Comparison of ENCODE assay signal across 11 cellular contexts in genomic region chr19:6800160-6800790, GRCh38. TPM values are rescaled to one million over a fixed set of nuclear protein-coding genes. Genes with fewer than 3 reads are reported as not detected.
DNase-seq lines count a peak whose midpoint lies in the region; ATAC-seq and TF ChIP-seq lines count a peak whose summit lies in the region.
"Not testable (repeated sequence)": the region's sequence is repeated elsewhere in the genome, so short reads cannot be mapped to it uniquely, and the experiment has no call there.
"Had no signal": no experiment of that assay in that cellular context is flagged by ENCODE, and none has a peak within 500 bp of the region (broad histone marks: within the 10 kb centered on the region; RNA-seq: fewer than 3 reads in every experiment).

No MANE protein-coding gene starts in this region.

- H3T11ph ChIP-seq in H9 (ENCODE audit: low read length) = not testable (repeated sequence)

- H3K9me3 ChIP-seq in CD4-positive, CD25-positive, alpha-beta regulatory T cell (ENCODE audit: control insufficient read depth in 2 of 2, low read length in 2 of 2); H9 (ENCODE audit: control insufficient read depth, low read depth, low read length); PC-9 (ENCODE audit: insufficient read depth, low read depth); effector memory CD4-positive, alpha-beta T cell (ENCODE audit: control insufficient read depth, low read length): not testable (repeated sequence)

- H4K8ac ChIP-seq in H9 (replicated peaks; ENCODE audit: insufficient read length, low read depth, low read length) = not testable (repeated sequence)

- intact Hi-C loops in PC-9 (cut with micrococcal nuclease; ENCODE audit: unreplicated experiment) = loop anchor here (2.0 kb wide), 1 partner anchor 29 kb away; no protein-coding TSS in a partner anchor

- H2AK5ac ChIP-seq in H9 (ENCODE audit: insufficient read length, low read length) = not testable (repeated sequence)

- H3K4me1 ChIP-seq in CD4-positive, CD25-positive, alpha-beta regulatory T cell (ENCODE audit: control insufficient read depth, insufficient read depth, low read length, poor library complexity, severe bottlenecking) = peaks cover 45% of the 10 kb centered on the region
- not testable (repeated sequence) for H3K4me1 ChIP-seq in H9 (ENCODE audit: insufficient read depth, low read length)
- peaks cover 24% of the 10 kb centered on the region for H3K4me1 ChIP-seq in PC-9 (replicated peaks; ENCODE audit: insufficient read depth)
- peaks cover 28% of the 10 kb centered on the region for H3K4me1 ChIP-seq in effector memory CD4-positive, alpha-beta T cell (ENCODE audit: control insufficient read depth, insufficient read depth, low read length, poor library complexity, severe bottlenecking)

- H4K91ac ChIP-seq in H9 (ENCODE audit: insufficient read length, low read depth, low read length) = not testable (repeated sequence)

- not testable (repeated sequence) for TF ChIP-seq CTCF in H9 (conservative IDR thresholded peaks at IDR 0.05); PC-9 (conservative IDR thresholded peaks at IDR 0.05)

- peaks cover 28% of the 10 kb centered on the region; the same call in 1 of the 2 replicates for H3F3A ChIP-seq in PC-9 (ENCODE audit: insufficient read depth, low read depth)

- H2BK120ac ChIP-seq in H9 (ENCODE audit: low read depth, low read length, poor library complexity, severe bottlenecking) = not testable (repeated sequence)

- peaks cover 14% of the 10 kb centered on the region for H3K36me3 Mint-ChIP-seq in CD4-positive, CD25-positive, alpha-beta regulatory T cell
- not testable (repeated sequence) for H3K36me3 Mint-ChIP-seq in H9 (ENCODE audit: insufficient read depth in 1 of 3, low read depth in 3 of 3); natural killer cell treated with Interleukin-12 subunit alpha and Interleukin-12 subunit beta and Interleukin-15 and Interleukin-18, amount 100 ng/mL, for 72 hours
- H3K36me3 Mint-ChIP-seq in activated CD4-positive, alpha-beta T cell treated with anti-CD3 and anti-CD28 coated beads, Interleukin-2, amount 10 ng/mL, durations not matched to agents 7 days and 5 days (ENCODE audit: low read depth) = peaks cover 45% of the 10 kb centered on the region
- H3K36me3 Mint-ChIP-seq in activated naive CD4-positive, alpha-beta T cell treated with anti-CD3 and anti-CD28 coated beads, Interleukin-2, amount 10 ng/mL, durations not matched to agents 7 days and 5 days = peaks cover 43% of the 10 kb centered on the region

- POLR2A ChIA-PET in PC-9 (lab: Charles Lee; ENCODE audit: unreplicated experiment) = interaction anchor here (0.5 to 1.1 kb wide), 8 partner anchors 12 to 1105 kb away, joined by 3 to 15 read pairs (median 4); partner anchors contain the start of genes ALKBH7, GPR108 and SH2D3A
- POLR2A ChIA-PET in activated CD4-positive, alpha-beta T cell treated with anti-CD3 and anti-CD28 coated beads, Interleukin-2, amount 10 ng/mL, durations not matched to agents 7 days and 5 days (lab: Charles Lee) = interaction anchor here (0.6 to 1.0 kb wide), 2 partner anchors 8 to 27 kb away, joined by 6 read pairs; no protein-coding TSS in a partner anchor

- DNase-seq in CD4-positive, CD25-positive, alpha-beta regulatory T cell = peak in 1 of 3 donors; percentile 30
- DNase-seq in H9; PC-9; effector memory CD4-positive, alpha-beta T cell; natural killer cell treated with Interleukin-12 subunit alpha and Interleukin-12 subunit beta and Interleukin-15 and Interleukin-18, amount 100 ng/mL, for 72 hours (ENCODE audit: low spot score): not testable (repeated sequence)
- peak; percentile 26 for DNase-seq in activated CD4-positive, alpha-beta T cell treated with anti-CD3 and anti-CD28 coated beads, Interleukin-2, amount 10 ng/mL, durations not matched to agents 7 days and 5 days
- peak; percentile 42 for DNase-seq in activated naive CD4-positive, alpha-beta T cell treated with anti-CD3 and anti-CD28 coated beads, Interleukin-2, amount 10 ng/mL, durations not matched to agents 7 days and 5 days

- H4K20me1 ChIP-seq in H9 (ENCODE audit: control insufficient read depth, insufficient read depth, insufficient read length); PC-9 (ENCODE audit: insufficient read depth): not testable (repeated sequence)

- not testable (repeated sequence) for H4K5ac ChIP-seq in H9 (ENCODE audit: insufficient read length, low read depth, low read length)

- WGBS in H9 (ENCODE audit: extremely low coverage, insufficient read length, low lambda C conversion rate) = no CpG with 5 or more reads among the region's 14 CpGs

- H3K23ac ChIP-seq in H9 (ENCODE audit: insufficient read length, low read depth, low read length) = not testable (repeated sequence)

- not testable (repeated sequence) for H3K23me2 ChIP-seq in H9 (ENCODE audit: insufficient read length, low read depth, low read length, poor library complexity, severe bottlenecking)

- peak overlapping the region in 3 of 4 donors; percentile 91 to 93 (median 92) for H3K4me3 Mint-ChIP-seq in CD4-positive, CD25-positive, alpha-beta regulatory T cell
- H3K4me3 Mint-ChIP-seq in H9 = not testable (repeated sequence)
- H3K4me3 Mint-ChIP-seq in activated CD4-positive, alpha-beta T cell treated with anti-CD3 and anti-CD28 coated beads, Interleukin-2, amount 10 ng/mL, durations not matched to agents 7 days and 5 days = peak overlapping the region; percentile 70
- H3K4me3 Mint-ChIP-seq in activated naive CD4-positive, alpha-beta T cell treated with anti-CD3 and anti-CD28 coated beads, Interleukin-2, amount 10 ng/mL, durations not matched to agents 7 days and 5 days = peak overlapping the region; percentile 76
- peak overlapping the region; percentile 94 for H3K4me3 Mint-ChIP-seq in natural killer cell treated with Interleukin-12 subunit alpha and Interleukin-12 subunit beta and Interleukin-15 and Interleukin-18, amount 100 ng/mL, for 72 hours

- peak overlapping the region; percentile 90 to 100 (median 97) for H3K27ac Mint-ChIP-seq in CD4-positive, CD25-positive, alpha-beta regulatory T cell
- H3K27ac Mint-ChIP-seq in H9 = not testable (repeated sequence)
- peak overlapping the region; percentile 89 for H3K27ac Mint-ChIP-seq in activated CD4-positive, alpha-beta T cell treated with anti-CD3 and anti-CD28 coated beads, Interleukin-2, amount 10 ng/mL, durations not matched to agents 7 days and 5 days
- peak overlapping the region; percentile 94 for H3K27ac Mint-ChIP-seq in activated naive CD4-positive, alpha-beta T cell treated with anti-CD3 and anti-CD28 coated beads, Interleukin-2, amount 10 ng/mL, durations not matched to agents 7 days and 5 days
- H3K27ac Mint-ChIP-seq in natural killer cell treated with Interleukin-12 subunit alpha and Interleukin-12 subunit beta and Interleukin-15 and Interleukin-18, amount 100 ng/mL, for 72 hours = peak overlapping the region; percentile 93 to 95

- not testable (repeated sequence) for H3K9ac ChIP-seq in H9 (ENCODE audit: extremely low read depth, insufficient read length, low read length)

- H2BK5ac ChIP-seq in H9 (ENCODE audit: insufficient read length, low read length) = not testable (repeated sequence)

- H2BK12ac ChIP-seq in H9 (ENCODE audit: insufficient read length, low read depth, low read length) = not testable (repeated sequence)

- H3K27ac ChIP-seq in CD4-positive, CD25-positive, alpha-beta regulatory T cell (ENCODE audit: insufficient read depth, low read length, poor library complexity, severe bottlenecking) = peak overlapping the region; percentile 84
- H3K27ac ChIP-seq in H9 (ENCODE audit: insufficient read length, low read depth, low read length) (peak overlapping the region; percentile 74), PC-9 (peak overlapping the region; percentile 96)
- H3K27ac ChIP-seq in effector memory CD4-positive, alpha-beta T cell (ENCODE audit: insufficient read depth, low read length, poor library complexity, severe bottlenecking) = peak overlapping the region; percentile 78

- H2AFZ ChIP-seq in H9 (ENCODE audit: low read length) = not testable (repeated sequence)
- H2AFZ ChIP-seq in PC-9 = peak overlapping the region; percentile 55; the same call in 1 of the 2 replicates

- H2BK20ac ChIP-seq in H9 (ENCODE audit: low read depth, low read length, poor library complexity, severe bottlenecking) = not testable (repeated sequence)

- H3K27me3 Mint-ChIP-seq in CD4-positive, CD25-positive, alpha-beta regulatory T cell; H9 (ENCODE audit: low read depth); activated CD4-positive, alpha-beta T cell treated with anti-CD3 and anti-CD28 coated beads, Interleukin-2, amount 10 ng/mL, durations not matched to agents 7 days and 5 days; activated naive CD4-positive, alpha-beta T cell treated with anti-CD3 and anti-CD28 coated beads, Interleukin-2, amount 10 ng/mL, durations not matched to agents 7 days and 5 days; natural killer cell treated with Interleukin-12 subunit alpha and Interleukin-12 subunit beta and Interleukin-15 and Interleukin-18, amount 100 ng/mL, for 72 hours: not testable (repeated sequence)

- not testable (repeated sequence) for H3K4ac ChIP-seq in H9 (ENCODE audit: low read depth, low read length)

- peaks cover 25 to 80% (median 51%) of the 10 kb centered on the region in 4 donors for H3K4me1 Mint-ChIP-seq in CD4-positive, CD25-positive, alpha-beta regulatory T cell
- peaks cover 15 to 16% of the 10 kb centered on the region in 2 experiments for H3K4me1 Mint-ChIP-seq in H9
- peaks cover 69% of the 10 kb centered on the region for H3K4me1 Mint-ChIP-seq in activated CD4-positive, alpha-beta T cell treated with anti-CD3 and anti-CD28 coated beads, Interleukin-2, amount 10 ng/mL, durations not matched to agents 7 days and 5 days
- peaks cover 73% of the 10 kb centered on the region for H3K4me1 Mint-ChIP-seq in activated naive CD4-positive, alpha-beta T cell treated with anti-CD3 and anti-CD28 coated beads, Interleukin-2, amount 10 ng/mL, durations not matched to agents 7 days and 5 days
- H3K4me1 Mint-ChIP-seq in natural killer cell treated with Interleukin-12 subunit alpha and Interleukin-12 subunit beta and Interleukin-15 and Interleukin-18, amount 100 ng/mL, for 72 hours (ENCODE audit: low read depth in 2 of 2) = peaks cover 62 to 74% of the 10 kb centered on the region in 2 donors

- H3K27me3 ChIP-seq in CD4-positive, CD25-positive, alpha-beta regulatory T cell (ENCODE audit: control insufficient read depth, insufficient read depth, low read length); H9 (ENCODE audit: insufficient read depth, low read length); PC-9 (ENCODE audit: insufficient read depth, low read depth); effector memory CD4-positive, alpha-beta T cell (replicated peaks; ENCODE audit: control insufficient read depth, insufficient read depth, low read length, poor library complexity, severe bottlenecking): not testable (repeated sequence)

- peak overlapping the region; percentile 19 for H3K4me3 ChIP-seq in CD4-positive, CD25-positive, alpha-beta regulatory T cell (ENCODE audit: low read depth, low read length)
- peak overlapping the region; percentile 29; the same call in 1 of the 2 replicates for H3K4me3 ChIP-seq in PC-9
- H3K4me3 ChIP-seq in effector memory CD4-positive, alpha-beta T cell (ENCODE audit: insufficient read depth, low read depth, low read length, poor library complexity, severe bottlenecking) = peak overlapping the region; percentile 17

- H3K36me3 ChIP-seq in CD4-positive, CD25-positive, alpha-beta regulatory T cell (ENCODE audit: control insufficient read depth, insufficient read depth, low read length); PC-9 (ENCODE audit: low read depth); effector memory CD4-positive, alpha-beta T cell (ENCODE audit: control insufficient read depth, insufficient read depth, low read length): not testable (repeated sequence)

- not testable (repeated sequence) for H3K56ac ChIP-seq in H9 (ENCODE audit: insufficient read length, low read depth, low read length)

- not testable (repeated sequence) for H3K79me1 ChIP-seq in H9 (ENCODE audit: insufficient read depth, low read depth, low read length, poor library complexity, severe bottlenecking)

- H3K9me2 ChIP-seq in PC-9 (ENCODE audit: insufficient read depth) = not testable (repeated sequence)

- H3K4me2 ChIP-seq in H9 (ENCODE audit: insufficient read depth, insufficient read length, low read length) = not testable (repeated sequence)
- H3K4me2 ChIP-seq in PC-9 = peak overlapping the region; percentile 85

- H2BK15ac ChIP-seq in H9 (ENCODE audit: low read depth, low read length) = not testable (repeated sequence)

- H3K14ac ChIP-seq in H9 (ENCODE audit: insufficient read depth, low read length) = not testable (repeated sequence)

- H3K79me2 ChIP-seq in H9 (ENCODE audit: insufficient read depth, low read length); PC-9 (ENCODE audit: low read depth): not testable (repeated sequence)

- not testable (repeated sequence) for H3K9me3 Mint-ChIP-seq in CD4-positive, CD25-positive, alpha-beta regulatory T cell; activated CD4-positive, alpha-beta T cell treated with anti-CD3 and anti-CD28 coated beads, Interleukin-2, amount 10 ng/mL, durations not matched to agents 7 days and 5 days; activated naive CD4-positive, alpha-beta T cell treated with anti-CD3 and anti-CD28 coated beads, Interleukin-2, amount 10 ng/mL, durations not matched to agents 7 days and 5 days; natural killer cell treated with Interleukin-12 subunit alpha and Interleukin-12 subunit beta and Interleukin-15 and Interleukin-18, amount 100 ng/mL, for 72 hours
- peaks cover 0 to 58% of the 10 kb centered on the region in 2 experiments; a peak in 3 of 5 replicates for H3K9me3 Mint-ChIP-seq in H9

- CTCF ChIA-PET in PC-9 (lab: Charles Lee) = interaction anchor here (0.9 to 1.1 kb wide), 2 partner anchors 28 to 62 kb away, joined by 3 read pairs; partner anchors contain the start of gene VAV1
- CTCF ChIA-PET in activated CD4-positive, alpha-beta T cell treated with anti-CD3 and anti-CD28 coated beads, Interleukin-2, amount 10 ng/mL, durations not matched to agents 7 days and 5 days (lab: Charles Lee) = interaction anchor here (0.6 to 5.4 kb wide), 9 partner anchors 8 to 262 kb away, joined by 3 to 26 read pairs (median 3); partner anchors contain the start of gene VAV1
- CTCF ChIA-PET in activated naive CD4-positive, alpha-beta T cell treated with anti-CD3 and anti-CD28 coated beads, Interleukin-2, amount 10 ng/mL, durations not matched to agents 7 days and 5 days (lab: Charles Lee) = interaction anchor here (1.4 to 2.0 kb wide), 4 partner anchors 28 to 159 kb away, joined by 3 to 10 read pairs (median 5); partner anchors contain the start of gene VAV1

- not testable (repeated sequence) for BruUV-seq in PC-9 (replicated peaks; lab: Mats Ljungman, UMichigan)

- ATAC-seq in CD4-positive, CD25-positive, alpha-beta regulatory T cell (ENCODE audit: low read depth in 2 of 2); natural killer cell treated with Interleukin-12 subunit alpha and Interleukin-12 subunit beta and Interleukin-15 and Interleukin-18, amount 100 ng/mL, for 72 hours: not testable (repeated sequence)

- not testable (repeated sequence) for H3K18ac ChIP-seq in H9 (ENCODE audit: insufficient read length, low read depth, low read length)

RNA-seq across cellular contexts. Expression of gene VAV1, which starts 27.8 kb away (rescaled TPM):
- 117 TPM for total RNA-seq in CD4-positive, CD25-positive, alpha-beta regulatory T cell
- polyA plus RNA-seq in CD4-positive, CD25-positive, alpha-beta regulatory T cell = 10 to 100 TPM; 14.8 to 24.2 (median 21.8) TPM
- total RNA-seq in H9 (2021) = 0.61 and 0.90 TPM in 2 replicates
- total RNA-seq in PC-9 (2021) = 7.5 and 8.2 TPM in 2 replicates
- 100 to 1,000 TPM; 123 to 132 TPM for total RNA-seq in activated CD4-positive, alpha-beta T cell treated with anti-CD3 and anti-CD28 coated beads, Interleukin-2, amount 10 ng/mL, durations not matched to agents 7 days and 5 days
- total RNA-seq in natural killer cell treated with Interleukin-12 subunit alpha and Interleukin-12 subunit beta and Interleukin-15 and Interleukin-18, amount 100 ng/mL, for 72 hours = 100 to 1,000 TPM; 166 to 167 TPM
- total RNA-seq: GM23248 had no signal
- polyA plus RNA-seq: AG04450, GM23248, mammary epithelial cell had no signal

RNA-seq across cellular contexts. Expression of gene SH2D3A, which starts 33.0 kb away (rescaled TPM):
- total RNA-seq in CD4-positive, CD25-positive, alpha-beta regulatory T cell = 46.2 TPM
- 10 to 100 TPM; 19.5 to 26.5 (median 22.1) TPM for polyA plus RNA-seq in CD4-positive, CD25-positive, alpha-beta regulatory T cell
- total RNA-seq in H9 (2021) (17.9 and 22.0 TPM in 2 replicates), PC-9 (2021) (43.3 and 43.4 TPM in 2 replicates)
- 10 to 100 TPM; 31.5 to 35.2 TPM for total RNA-seq in activated CD4-positive, alpha-beta T cell treated with anti-CD3 and anti-CD28 coated beads, Interleukin-2, amount 10 ng/mL, durations not matched to agents 7 days and 5 days
- 10 to 100 TPM; 15.2 to 17.8 TPM for total RNA-seq in natural killer cell treated with Interleukin-12 subunit alpha and Interleukin-12 subunit beta and Interleukin-15 and Interleukin-18, amount 100 ng/mL, for 72 hours
- total RNA-seq: GM23248, Right ventricle myocardium inferior had no signal
- polyA plus RNA-seq: AG04450, GM23248 had no signal

Comparison
In these comparisons a context has a peak if more than half of its experiments do, and no peak if none do; other contexts are left out.
1. RNA of gene VAV1, which starts 27.8 kb away (total RNA-seq): 166 to 167 TPM in natural killer cell treated with Interleukin-12 subunit alpha and Interleukin-12 subunit beta and Interleukin-15 and Interleukin-18, amount 100 ng/mL, for 72 hours, 123 to 132 TPM in activated CD4-positive, alpha-beta T cell treated with anti-CD3 and anti-CD28 coated beads, Interleukin-2, amount 10 ng/mL, durations not matched to agents 7 days and 5 days and 117 TPM in CD4-positive, CD25-positive, alpha-beta regulatory T cell (single experiment); 7.5 to 8.2 TPM in PC-9 and 0.61 to 0.90 TPM in H9; every median in the first group is over 10 times any median in the second.
2. Peak in every context shown above with its lines, with median percentiles within 50 percentile points of each other: H3K27ac ChIP-seq and H3K4me3 ChIP-seq.